15 cellular contexts compared by ENCODE assay signal in genomic region chr7:111168182-111168581, GRCh38.
DNase-seq lines count a peak whose midpoint lies in the region; TF ChIP-seq lines count a peak whose summit lies in the region.
"Had no signal": no experiment of that assay in that cellular context is flagged by ENCODE, and none has a peak within 500 bp of the region (broad histone marks: within the 10 kb centered on the region; RNA-seq: fewer than 3 reads in every experiment).

No MANE protein-coding gene starts in this region.

- H3K4me1 ChIP-seq in CD8-positive, alpha-beta memory T cell (ENCODE audit: insufficient read depth, low read length): no peaks in the 10 kb centered on the region
- H3K4me1 ChIP-seq: spleen had no signal

- no peaks in the 10 kb centered on the region for H3K27me3 Mint-ChIP-seq in CD8-positive, alpha-beta memory T cell
- H3K27me3 Mint-ChIP-seq: T-cell, type B pancreatic cell had no signal

- CTCF ChIA-PET in CD8-positive, alpha-beta memory T cell (lab: Charles Lee): no interaction called here
- CTCF ChIA-PET in HEK293T (lab: Yijun Ruan, JAX): no interaction called here

- H3K4me3 Mint-ChIP-seq in CD8-positive, alpha-beta memory T cell: no peak overlapping the region
- H3K4me3 Mint-ChIP-seq: nephron progenitor cell, T-cell, type B pancreatic cell had no signal

- H3K9me3 Mint-ChIP-seq in CD8-positive, alpha-beta memory T cell: no peaks in the 10 kb centered on the region
- H3K9me3 Mint-ChIP-seq: nephron progenitor cell, T-cell, type B pancreatic cell had no signal

- DNase-seq in NCI-H82 (lab: John Stamatoyannopoulos, UW): peak; percentile 20
- DNase-seq in NCI-H82 treated with DMSO at 0.1 percent for 48 hours (lab: John Stamatoyannopoulos, UW; ENCODE audit: unreplicated experiment): no peak
- DNase-seq in NCI-H2227 (lab: John Stamatoyannopoulos, UW; ENCODE audit: unreplicated experiment): peak; percentile 68
- DNase-seq in brain pericyte (ENCODE audit: low read depth, low spot score): peak; percentile 42
- peak; percentile 59 for DNase-seq in stromal cell of bone marrow (ENCODE audit: low read depth)
- DNase-seq in occipital lobe (lab: John Stamatoyannopoulos, UW): no peak
- DNase-seq in CD8-positive, alpha-beta memory T cell: no peak
- no peak for DNase-seq in HEK293T (ENCODE audit: extremely low spot score)
- DNase-seq: activated CD4-positive, alpha-beta T cell treated with anti-CD3 and anti-CD28 coated beads for 48 hours; central memory CD4-positive, alpha-beta T cell; nephron progenitor cell; spleen; T-cell had no signal

- H3K27me3 ChIP-seq in CD8-positive, alpha-beta memory T cell (ENCODE audit: insufficient read depth, low read length, poor library complexity, severe bottlenecking): no peaks in the 10 kb centered on the region
- H3K27me3 ChIP-seq: esophagus muscularis mucosa, spleen had no signal

- H3K27ac Mint-ChIP-seq in CD8-positive, alpha-beta memory T cell: no peak overlapping the region
- H3K27ac Mint-ChIP-seq: nephron progenitor cell, T-cell, type B pancreatic cell had no signal

- no peaks in the 10 kb centered on the region for H3K4me1 Mint-ChIP-seq in CD8-positive, alpha-beta memory T cell
- H3K4me1 Mint-ChIP-seq: T-cell had no signal

- H3K36me3 Mint-ChIP-seq in CD8-positive, alpha-beta memory T cell: peaks cover 0 to 5% (median 3%) of the 10 kb centered on the region in 3 donors
- H3K36me3 Mint-ChIP-seq: type B pancreatic cell had no signal

- no peak overlapping the region for H3K4me3 ChIP-seq in CD8-positive, alpha-beta memory T cell (ENCODE audit: low read length)
- H3K4me3 ChIP-seq: esophagus muscularis mucosa, spleen had no signal

- H3K27ac ChIP-seq in CD8-positive, alpha-beta memory T cell (ENCODE audit: low read depth, low read length): no peak overlapping the region
- H3K27ac ChIP-seq: esophagus muscularis mucosa, spleen had no signal

- no peaks in the 10 kb centered on the region for H3K9me3 ChIP-seq in CD8-positive, alpha-beta memory T cell (ENCODE audit: low read length)
- H3K9me3 ChIP-seq: esophagus muscularis mucosa, spleen had no signal

- POLR2A ChIA-PET in CD8-positive, alpha-beta memory T cell (lab: Charles Lee): no interaction called here
- POLR2A ChIA-PET in HEK293T (lab: Yijun Ruan, JAX): no interaction called here

- no peaks in the 10 kb centered on the region for H3K36me3 ChIP-seq in CD8-positive, alpha-beta memory T cell (ENCODE audit: insufficient read depth, low read length)
- H3K36me3 ChIP-seq: esophagus muscularis mucosa, spleen had no signal

TF ChIP-seq in HEK293T, 16 proteins besides CTCF, POLR2A, EP300 and RAD21:
- TF ChIP-seq BHLHE40 (IDR thresholded peaks at IDR 0.05; ENCODE audit: borderline replicate concordance): no peak
- TF ChIP-seq SP1 (IDR thresholded peaks at IDR 0.05): no peak
- TF ChIP-seq FOXM1 (IDR thresholded peaks at IDR 0.05; ENCODE audit: borderline replicate concordance): no peak
- no peak for TF ChIP-seq ZNF384 (IDR thresholded peaks at IDR 0.05)
- TF ChIP-seq ELF4 (IDR thresholded peaks at IDR 0.05): no peak
- TF ChIP-seq NFRKB (IDR thresholded peaks at IDR 0.05): no peak
- no peak for TF ChIP-seq SUZ12 (IDR thresholded peaks at IDR 0.05)
- no peak for TF ChIP-seq HDGF (IDR thresholded peaks at IDR 0.05; ENCODE audit: borderline replicate concordance)
- no peak for TF ChIP-seq CTBP1 (IDR thresholded peaks at IDR 0.05; ENCODE audit: borderline replicate concordance)
- no peak for TF ChIP-seq L3MBTL2 (conservative IDR thresholded peaks at IDR 0.05)
- TF ChIP-seq TARDBP (IDR thresholded peaks at IDR 0.05): no peak
- no peak for TF ChIP-seq ARNT (IDR thresholded peaks at IDR 0.05)
- TF ChIP-seq FOXK2 (IDR thresholded peaks at IDR 0.05): no peak
- TF ChIP-seq LEF1 (IDR thresholded peaks at IDR 0.05; ENCODE audit: borderline replicate concordance): no peak
- no peak for TF ChIP-seq PKNOX1 (IDR thresholded peaks at IDR 0.05)
- TF ChIP-seq FOXA1 (IDR thresholded peaks at IDR 0.05): no peak

Comparison
In these comparisons a context has a peak if more than half of its experiments do, and no peak if none do; other contexts are left out.
1. DNase-seq: peak in NCI-H82 (single experiment), NCI-H2227 (single experiment), brain pericyte (single experiment) and stromal cell of bone marrow (single experiment); none in NCI-H82 treated with DMSO at 0.1 percent for 48 hours (single experiment), occipital lobe (single experiment), CD8-positive, alpha-beta memory T cell (0 of 5) and HEK293T (single experiment).